In the genomic region with DNA sequence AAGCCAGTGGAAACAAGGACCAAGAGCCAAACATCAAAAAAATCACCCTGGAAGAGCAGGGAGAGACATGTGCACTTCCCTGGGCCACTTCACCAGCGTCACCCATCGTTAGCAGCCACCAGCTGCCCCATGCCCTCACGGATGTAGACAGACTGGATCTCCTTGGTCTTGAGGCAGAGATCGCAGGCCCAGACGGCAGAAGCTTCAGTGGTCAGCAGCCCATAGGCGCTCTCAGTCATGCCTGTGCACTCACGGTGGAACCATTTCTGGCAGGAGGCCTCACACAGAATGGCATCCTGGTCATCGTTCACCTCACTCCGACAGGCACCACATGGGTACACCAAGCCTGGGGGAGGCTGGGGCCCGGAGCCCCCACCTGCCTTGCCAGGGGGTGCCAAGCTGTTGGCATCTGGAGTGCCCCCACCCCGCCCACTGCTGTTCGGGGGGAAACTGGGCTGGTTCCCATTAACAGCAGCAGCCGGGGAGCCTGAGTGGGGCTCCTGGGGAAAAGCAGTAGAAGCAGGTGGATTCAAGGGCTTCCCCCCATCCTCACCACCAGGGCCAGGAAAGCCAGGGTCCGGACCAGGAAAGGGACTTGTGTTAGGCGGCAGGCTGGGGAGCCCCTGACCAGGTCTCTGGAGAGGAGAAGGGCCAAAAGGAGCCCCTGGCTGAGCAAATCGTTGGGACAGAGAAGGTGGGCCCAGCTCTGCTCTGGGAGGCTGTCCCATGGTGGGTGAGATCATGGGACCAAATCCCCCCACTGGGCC, we compare ENCODE assay signal across 16 cellular contexts. TPM values are rescaled to one million over a fixed set of nuclear protein-coding genes. Genes with fewer than 3 reads are reported as not detected.
DNase-seq lines count a peak whose midpoint lies in the region; ATAC-seq, FAIRE-seq and TF ChIP-seq lines count a peak whose summit lies in the region.
"Had no signal": no experiment of that assay in that cellular context is flagged by ENCODE, and none has a peak within 500 bp of the region (broad histone marks: within the 10 kb centered on the region; RNA-seq: fewer than 3 reads in every experiment).

No MANE protein-coding gene starts in this region.

- CTCF ChIA-PET in activated CD4-positive, alpha-beta memory T cell treated with anti-CD3 and anti-CD28 coated beads for 36 hours (lab: Charles Lee), result interaction anchor here (1.0 to 3.8 kb wide), 3 partner anchors 15 to 59 kb away, joined by 4 to 36 read pairs (median 35); a partner anchor contains a TSS

- H3K36me3 Mint-ChIP-seq in activated T-cell treated with anti-CD3 and anti-CD28 coated beads, Interleukin-2, amount 50 U/mL, for 24 hours (ENCODE audit: low read depth), result peaks cover 58% of the 10 kb centered on the region
- peaks cover 18% of the 10 kb centered on the region for H3K36me3 Mint-ChIP-seq in activated CD4-positive, alpha-beta memory T cell treated with anti-CD3 and anti-CD28 coated beads for 36 hours

- H3K4me3 Mint-ChIP-seq in activated T-cell treated with anti-CD3 and anti-CD28 coated beads, Interleukin-2, amount 50 U/mL, for 24 hours, result peak overlapping the region; percentile 20
- H3K4me3 Mint-ChIP-seq in activated CD4-positive, alpha-beta memory T cell treated with anti-CD3 and anti-CD28 coated beads for 36 hours, result peak overlapping the region; percentile 32

- H3K36me3 ChIP-seq in kidney (ENCODE audit: control insufficient read depth in 1 of 2, insufficient read depth in 2 of 2, low read length in 2 of 2) (peaks cover 5 to 7% of the 10 kb centered on the region in 2 donors), skeletal muscle tissue (ENCODE audit: control insufficient read depth in 3 of 3, insufficient read depth in 3 of 3, low read length in 3 of 3) (peaks cover 16 to 29% (median 20%) of the 10 kb centered on the region in 3 donors)

- DNase-seq in activated T-cell treated with anti-CD3 and anti-CD28 coated beads, Interleukin-2, amount 50 U/mL, for 24 hours, result no peak
- DNase-seq in activated T-cell treated with anti-CD3 and anti-CD28 coated beads for 4 hours (no peak), kidney (peak; percentile 71), HUDEP-2 (lab: John Stamatoyannopoulos, UW; ENCODE audit: unreplicated experiment in 76 of 76) (no peak)
- DNase-seq in activated CD4-positive, alpha-beta memory T cell treated with anti-CD3 and anti-CD28 coated beads for 36 hours, result no peak
- DNase-seq in NK-92 treated with Interleukin-12 subunit alpha and Interleukin-12 subunit beta, amount 100 ng/mL, for 24 hours (lab: John Stamatoyannopoulos, UW), result no peak
- DNase-seq: DND-41; effector CD4-positive, alpha-beta T cell; lower lobe of right lung; SHP77 had no signal

- TF ChIP-seq CTCF in kidney (IDR thresholded peaks at IDR 0.05; ENCODE audit: borderline replicate concordance, extremely low read depth, insufficient read depth), result no peak

- H3K27ac Mint-ChIP-seq in activated T-cell treated with anti-CD3 and anti-CD28 coated beads, Interleukin-2, amount 50 U/mL, for 24 hours, result peak overlapping the region; percentile 74
- H3K27ac Mint-ChIP-seq in activated CD4-positive, alpha-beta memory T cell treated with anti-CD3 and anti-CD28 coated beads for 36 hours, result no peak overlapping the region

- no peaks in the 10 kb centered on the region for H3K27me3 ChIP-seq in skeletal muscle tissue (ENCODE audit: control insufficient read depth in 3 of 3, insufficient read depth in 3 of 3, low read length in 3 of 3)
- H3K27me3 ChIP-seq: pancreas, tibial nerve had no signal

- H3K4me1 ChIP-seq in kidney (ENCODE audit: control insufficient read depth in 1 of 2, insufficient read depth in 1 of 2, low read depth in 1 of 2, low read length in 2 of 2) (peaks cover 18 to 28% of the 10 kb centered on the region in 2 donors), skeletal muscle tissue (ENCODE audit: control insufficient read depth in 3 of 3, insufficient read depth in 3 of 3, low read length in 3 of 3) (peaks cover 64 to 78% (median 66%) of the 10 kb centered on the region in 3 donors)

- H3K27ac ChIP-seq in kidney (ENCODE audit: low read depth in 2 of 2, low read length in 2 of 2) (no peak overlapping the region), skeletal muscle tissue (ENCODE audit: low read depth, low read length) (peak overlapping the region; percentile 5)
- H3K27ac ChIP-seq: lower lobe of right lung, pancreas had no signal

- H3K4me3 ChIP-seq in kidney (ENCODE audit: low read length in 2 of 2) (no peak overlapping the region), skeletal muscle tissue (ENCODE audit: low read length in 3 of 3) (no peak overlapping the region)
- H3K4me3 ChIP-seq: lower lobe of right lung, pancreas, tibial nerve had no signal

- H3K27me3 Mint-ChIP-seq in activated T-cell treated with anti-CD3 and anti-CD28 coated beads, Interleukin-2, amount 50 U/mL, for 24 hours, result no peaks in the 10 kb centered on the region
- H3K27me3 Mint-ChIP-seq in activated CD4-positive, alpha-beta memory T cell treated with anti-CD3 and anti-CD28 coated beads for 36 hours, result no peaks in the 10 kb centered on the region

- POLR2A ChIA-PET in activated CD4-positive, alpha-beta memory T cell treated with anti-CD3 and anti-CD28 coated beads for 36 hours (lab: Charles Lee), result no interaction called here

- peaks cover 72% of the 10 kb centered on the region for H3K4me1 Mint-ChIP-seq in activated T-cell treated with anti-CD3 and anti-CD28 coated beads, Interleukin-2, amount 50 U/mL, for 24 hours (ENCODE audit: low read depth)
- H3K4me1 Mint-ChIP-seq in activated CD4-positive, alpha-beta memory T cell treated with anti-CD3 and anti-CD28 coated beads for 36 hours (ENCODE audit: low read depth), result peaks cover 62% of the 10 kb centered on the region

- ATAC-seq in GM18909 (IDR thresholded peaks at IDR 0.05; ENCODE audit: poor library complexity, unreplicated experiment), result no peak
- ATAC-seq: lower lobe of right lung, pancreas had no signal

- intact Hi-C loops in activated CD4-positive, alpha-beta memory T cell treated with anti-CD3 and anti-CD28 coated beads for 36 hours (cut with micrococcal nuclease), result no loop called here
- intact Hi-C loops in kidney (cut with DNase I), result no loop called here

- FAIRE-seq in kidney (lab: Jason Lieb, UNC), result no peak
- FAIRE-seq: HTR-8/SVneo, pancreas, TTC549 had no signal

- H3K9me3 ChIP-seq in kidney (ENCODE audit: control insufficient read depth in 1 of 2, low read length in 2 of 2), result no peaks in the 10 kb centered on the region
- no peaks in the 10 kb centered on the region for H3K9me3 ChIP-seq in skeletal muscle tissue (ENCODE audit: control insufficient read depth in 3 of 3, low read length in 3 of 3)
- H3K9me3 ChIP-seq: lower lobe of right lung, pancreas, tibial nerve had no signal

- H3K9me3 Mint-ChIP-seq in activated T-cell treated with anti-CD3 and anti-CD28 coated beads, Interleukin-2, amount 50 U/mL, for 24 hours, result no peaks in the 10 kb centered on the region
- H3K9me3 Mint-ChIP-seq in activated CD4-positive, alpha-beta memory T cell treated with anti-CD3 and anti-CD28 coated beads for 36 hours, result no peaks in the 10 kb centered on the region

- H3K9ac ChIP-seq in kidney (ENCODE audit: low read length in 2 of 2), result no peak overlapping the region
- peak overlapping the region in 2 of 3 donors; percentile 8 to 40 for H3K9ac ChIP-seq in skeletal muscle tissue (ENCODE audit: low read depth in 1 of 3, low read length in 3 of 3)

RNA-seq across cellular contexts. Expression of a gene that starts 2.7 kb away (rescaled TPM):
- total RNA-seq in activated CD4-positive, alpha-beta memory T cell treated with anti-CD3 and anti-CD28 coated beads for 36 hours, result 10 to 100 TPM; 31.5 to 32.4 TPM
- total RNA-seq in kidney (32.8 TPM), skeletal muscle tissue (16.2 TPM)
- polyA plus RNA-seq in kidney (ENCODE audit: insufficient read depth, low read depth, low replicate concordance), result 26.9 TPM

RNA-seq across cellular contexts. Expression of a gene that starts 3.0 kb away (rescaled TPM):
- total RNA-seq in activated CD4-positive, alpha-beta memory T cell treated with anti-CD3 and anti-CD28 coated beads for 36 hours, result 10 to 100 TPM; 55.9 to 57.3 TPM
- total RNA-seq in kidney, result 83.9 TPM
- polyA plus RNA-seq in kidney (ENCODE audit: insufficient read depth, low read depth, low replicate concordance), result 115 TPM
- total RNA-seq in skeletal muscle tissue, result 190 TPM

RNA-seq across cellular contexts. Expression of a gene that starts 11.7 kb away (rescaled TPM):
- 10 to 100 TPM; 43.4 to 46.5 TPM for total RNA-seq in activated CD4-positive, alpha-beta memory T cell treated with anti-CD3 and anti-CD28 coated beads for 36 hours
- total RNA-seq in kidney (153 TPM), skeletal muscle tissue (36.0 TPM)
- polyA plus RNA-seq in kidney (ENCODE audit: insufficient read depth, low read depth, low replicate concordance), result 43.8 TPM

RNA-seq across cellular contexts. Expression of a gene that starts 15.6 kb away (rescaled TPM):
- total RNA-seq in activated CD4-positive, alpha-beta memory T cell treated with anti-CD3 and anti-CD28 coated beads for 36 hours, result 100 to 1,000 TPM; 197 to 205 TPM
- total RNA-seq in kidney (23.1 TPM), skeletal muscle tissue (31.8 TPM)
- 43.1 TPM for polyA plus RNA-seq in kidney (ENCODE audit: insufficient read depth, low read depth, low replicate concordance)

RNA-seq across cellular contexts. Expression of a gene that starts 22.3 kb away (rescaled TPM):
- 10 to 100 TPM; 51.2 to 54.0 TPM for total RNA-seq in activated CD4-positive, alpha-beta memory T cell treated with anti-CD3 and anti-CD28 coated beads for 36 hours
- 42.0 TPM for total RNA-seq in kidney
- polyA plus RNA-seq in kidney (ENCODE audit: insufficient read depth, low read depth, low replicate concordance), result 132 TPM
- 12.5 TPM for total RNA-seq in skeletal muscle tissue

Comparison
In these comparisons a context has a peak if more than half of its experiments do, and no peak if none do; other contexts are left out.
1. H3K9ac ChIP-seq: peak in skeletal muscle tissue (2 of 3); none in kidney (0 of 2).